8 cellular contexts compared by ENCODE assay signal in genomic region chr13:21297452-21297851, GRCh38.
DNase-seq lines count a peak whose midpoint lies in the region; ATAC-seq and TF ChIP-seq lines count a peak whose summit lies in the region.

No MANE protein-coding gene starts in this region.

- H3K4me3 ChIP-seq in GM06990 (replicated peaks; ENCODE audit: low read depth, low read length): peak overlapping the region; percentile 90

- H3K27ac ChIP-seq in KOPT-K1 (ENCODE audit: low read depth, low read length, poor library complexity, severe bottlenecking): peak overlapping the region; percentile 45

- TF ChIP-seq CTCF in GM06990 (IDR thresholded peaks at IDR 0.05; ENCODE audit: insufficient read depth, low read length, poor library complexity, severe bottlenecking): no peak

- no peaks in the 10 kb centered on the region for H3K27me3 ChIP-seq in GM06990 (replicated peaks; ENCODE audit: control insufficient read depth, insufficient read depth, low read length)

- H3K36me3 ChIP-seq in GM06990 (ENCODE audit: control insufficient read depth, insufficient read depth, low read length): no peaks in the 10 kb centered on the region
- H3K36me3 ChIP-seq in KOPT-K1 (ENCODE audit: insufficient read depth, low read length): no peaks in the 10 kb centered on the region

- H3K9me3 ChIP-seq in KOPT-K1 (ENCODE audit: insufficient read depth, low read length, poor library complexity, severe bottlenecking): no peaks in the 10 kb centered on the region

- no peak for DNase-seq in GM06990 (ENCODE audit: extremely low read depth, insufficient read length)
- DNase-seq in astrocyte of the hippocampus (ENCODE audit: low read depth, low spot score): peak; percentile 8
- DNase-seq in midbrain (lab: John Stamatoyannopoulos, UW): peak; percentile 63
- DNase-seq in iPS-NIHi7 (ENCODE audit: extremely low spot score): no peak
- no peak for DNase-seq in SW 1271 (lab: John Stamatoyannopoulos, UW)

- ATAC-seq in GM21528 (IDR thresholded peaks at IDR 0.05; ENCODE audit: low FRiP score, unreplicated experiment): no peak
- ATAC-seq in HG03457 (IDR thresholded peaks at IDR 0.05; ENCODE audit: unreplicated experiment): no peak

Comparison
In these comparisons a context has a peak if more than half of its experiments do, and no peak if none do; other contexts are left out.
1. DNase-seq: peak in astrocyte of the hippocampus (single experiment) and midbrain (single experiment); none in GM06990 (single experiment), iPS-NIHi7 (single experiment) and SW 1271 (0 of 2).